Comparison of ENCODE assay signal across 27 cellular contexts in the genomic region with DNA sequence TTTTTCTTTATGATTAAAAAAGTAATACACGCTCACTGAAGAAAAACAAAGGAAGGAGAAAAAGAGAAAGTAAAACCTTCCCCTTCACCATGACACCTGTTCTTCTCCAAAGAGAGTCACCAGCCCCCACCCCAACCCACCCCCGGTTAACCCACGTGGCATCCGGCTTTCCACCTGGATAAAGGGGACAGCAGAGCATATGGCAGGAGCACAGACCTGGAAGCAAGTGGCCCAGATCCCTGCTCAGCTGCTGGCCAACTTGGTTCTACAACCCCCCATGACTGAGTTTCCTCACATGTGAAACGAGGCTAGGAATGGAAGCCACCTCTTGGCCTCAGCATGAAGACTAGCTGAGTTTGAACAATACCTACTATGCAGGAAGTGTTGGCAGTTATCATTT.
"Had no signal": no experiment of that assay in that cellular context is flagged by ENCODE, and none has a peak within 500 bp of the region (broad histone marks: within the 10 kb centered on the region; RNA-seq: fewer than 3 reads in every experiment).

No MANE protein-coding gene starts in this region.

- DNase-seq: naive B cell; naive thymus-derived CD8-positive, alpha-beta T cell; nephron progenitor cell; nucleus accumbens; posterior cingulate gyrus; psoas muscle; right cardiac atrium; right lobe of liver; sigmoid colon; small intestine; stimulated activated CD4-positive, alpha-beta T cell treated with anti-CD3 and anti-CD28 coated beads, Interleukin-15, amount 100 ng/mL, for 24 hours; stimulated activated CD4-positive, alpha-beta T cell treated with anti-CD3 and anti-CD28 coated beads, Interleukin-2, amount 100 ng/mL, for 24 hours; stimulated activated CD4-positive, alpha-beta T cell treated with anti-CD3 and anti-CD28 coated beads, Interleukin-2, amount 100 ng/mL, for 48 hours; stimulated activated CD4-positive, alpha-beta T cell treated with anti-CD3 and anti-CD28 coated beads, Interleukin-4, amount 100 ng/mL, for 24 hours; stimulated activated naive CD4-positive, alpha-beta T cell; stimulated activated naive CD8-positive, alpha-beta T cell treated with anti-CD3 and anti-CD28 coated beads, Interleukin-15, amount 100 ng/mL, for 72 hours; stimulated activated naive CD8-positive, alpha-beta T cell treated with anti-CD3 and anti-CD28 coated beads, Interleukin-15, Interleukin-2, amounts not matched to agents 100 U/mL and 50 U/mL, for 24 hours; substantia nigra; testis had no signal

- H3K4me3 ChIP-seq: psoas muscle, right lobe of liver, sigmoid colon, suprapubic skin, testis, tibial nerve, upper lobe of left lung, vagina had no signal

- H3K36me3 ChIP-seq: right lobe of liver had no signal

- H3K9me3 ChIP-seq: neutrophil, psoas muscle, right lobe of liver, sigmoid colon, suprapubic skin, testis, tibial nerve, upper lobe of left lung, vagina had no signal

- H3K4me1 ChIP-seq: parathyroid adenoma, psoas muscle, right lobe of liver, testis had no signal

- H3K27ac ChIP-seq: neutrophil, parathyroid adenoma, psoas muscle, right lobe of liver, sigmoid colon, suprapubic skin, testis, tibial nerve, vagina had no signal

- ATAC-seq: naive thymus-derived CD8-positive, alpha-beta T cell; natural killer cell treated with Interleukin-12 subunit alpha and Interleukin-12 subunit beta and Interleukin-15 and Interleukin-18, amount 100 ng/mL, for 72 hours; psoas muscle; right cardiac atrium; right lobe of liver; stimulated activated effector memory CD8-positive, alpha-beta T cell treated with anti-CD3 and anti-CD28 coated beads, Interleukin-12 subunit alpha, Interleukin-12 subunit beta, amount 100 ng/mL, for 72 hours; stimulated activated naive CD8-positive, alpha-beta T cell treated with anti-CD3 and anti-CD28 coated beads, Interleukin-15, Interleukin-2, amounts not matched to agents 100 U/mL and 50 U/mL, for 24 hours had no signal

- H3K27me3 ChIP-seq: right lobe of liver, sigmoid colon, suprapubic skin, testis, tibial nerve, upper lobe of left lung, vagina had no signal
